Comparison of ENCODE assay signal across 8 cellular contexts in genomic region chr11:83158474-83158786, GRCh38. TPM values are rescaled to one million over a fixed set of nuclear protein-coding genes. Genes with fewer than 3 reads are reported as not detected.
DNase-seq lines count a peak whose midpoint lies in the region; ATAC-seq and TF ChIP-seq lines count a peak whose summit lies in the region.

No MANE protein-coding gene starts in this region.

- H3K36me3 Mint-ChIP-seq in T-cell, result peaks cover 32% of the 10 kb centered on the region

- TF ChIP-seq CTCF in fibroblast of the aortic adventitia (IDR thresholded peaks at IDR 0.05; ENCODE audit: insufficient read depth, low read length) (no peak), retinal pigment epithelial cell (conservative IDR thresholded peaks at IDR 0.05; ENCODE audit: low read depth, low read length) (no peak)

- no peaks in the 10 kb centered on the region for H3K27me3 Mint-ChIP-seq in T-cell

- no peak for DNase-seq in T-cell
- DNase-seq in fibroblast of the aortic adventitia (ENCODE audit: low read depth), result no peak
- DNase-seq in retinal pigment epithelial cell (ENCODE audit: low read depth), result no peak
- DNase-seq in kidney tubule cell (ENCODE audit: low spot score), result no peak
- no peak for DNase-seq in NCI-H2196 treated with DMSO at 0.1 percent for 48 hours (lab: John Stamatoyannopoulos, UW; ENCODE audit: unreplicated experiment)
- DNase-seq in NCI-H510A treated with DMSO at 0.1 percent for 48 hours (lab: John Stamatoyannopoulos, UW), result no peak
- DNase-seq in HT-29 (ENCODE audit: low spot score), result no peak

- H3K9me3 Mint-ChIP-seq in T-cell, result no peaks in the 10 kb centered on the region

- POLR2A ChIA-PET in T-cell (lab: Charles Lee), result interaction anchor here (0.6 to 4.6 kb wide), 8 partner anchors 10 to 258 kb away, joined by 3 to 39 read pairs (median 6); partner anchors contain the start of genes DDIAS (in 1 of the 2), PRCP (in 1 of the 2) and RAB30 (in 1 of the 2)

- CTCF ChIA-PET in T-cell (lab: Charles Lee), result interaction anchor here (1.0 to 1.5 kb wide), 2 partner anchors 22 to 30 kb away, joined by 4 to 5 read pairs; no protein-coding TSS in a partner anchor

- ATAC-seq in T-cell (replicated peaks in 1 of 4), result no peak

- peak overlapping the region; percentile 100 for H3K27ac Mint-ChIP-seq in T-cell

- H3K4me3 Mint-ChIP-seq in T-cell, result peak overlapping the region; percentile 96 to 100 (median 99)

- H3K4me1 Mint-ChIP-seq in T-cell, result peaks cover 44 to 50% (median 45%) of the 10 kb centered on the region in 3 donors

- H3K4me3 ChIP-seq in GM08714 (ENCODE audit: low read length) (peak overlapping the region; percentile 94), fibroblast of the aortic adventitia (ENCODE audit: low read depth, low read length) (peak overlapping the region; percentile 95), retinal pigment epithelial cell (ENCODE audit: low read length) (peak overlapping the region; percentile 88)

RNA-seq across cellular contexts. Expression of gene PCF11, which starts 1.5 kb away (rescaled TPM):
- total RNA-seq in T-cell (100 to 1,000 TPM; 130 to 164 (median 151) TPM), fibroblast of the aortic adventitia (ENCODE audit: low replicate concordance) (47.7 and 49.2 TPM in 2 replicates)
- total RNA-seq in HT-29 (2014; rRNA removed; shearing (Covaris generic)), result 44.6 and 58.3 TPM in 2 replicates

RNA-seq across cellular contexts. Expression of gene ANKRD42, which starts 35.1 kb away (rescaled TPM):
- total RNA-seq in T-cell (1 to 10 TPM; 6.2 to 9.7 (median 7.9) TPM), fibroblast of the aortic adventitia (ENCODE audit: low replicate concordance) (8.3 and 9.5 TPM in 2 replicates)
- total RNA-seq in HT-29 (2014; rRNA removed; shearing (Covaris generic)), result 4.6 and 6.2 TPM in 2 replicates
